In genomic region chr19:48249502-48250014, GRCh38 we compare ENCODE assay signal across 8 cellular contexts. TPM values are rescaled to one million over a fixed set of nuclear protein-coding genes. Genes with fewer than 3 reads are reported as not detected.
DNase-seq lines count a peak whose midpoint lies in the region; ATAC-seq and TF ChIP-seq lines count a peak whose summit lies in the region.

No MANE protein-coding gene starts in this region.

- no peaks in the 10 kb centered on the region for H3K4me1 ChIP-seq in MM.1S (ENCODE audit: low read length)
- peaks cover 5% of the 10 kb centered on the region for H3K4me1 ChIP-seq in BE2C

- peak; percentile 88 to 92 for ATAC-seq in left cardiac atrium

- H3K36me3 ChIP-seq in MM.1S (replicated peaks; ENCODE audit: insufficient read depth, low read length) (0 out of 2 replicates have a peak, but pooled peaks cover 3% of the 10 kb centered on the region), BE2C (peaks cover 13% of the 10 kb centered on the region)

- peak overlapping the region; percentile 78 for H3K27ac ChIP-seq in MM.1S (ENCODE audit: low read length)

- peaks cover 17% of the 10 kb centered on the region for H3K79me2 ChIP-seq in MM.1S (ENCODE audit: low read length)

- H4K20me1 ChIP-seq in MM.1S (ENCODE audit: insufficient read depth, low read length) = no peaks in the 10 kb centered on the region

- peaks cover 10% of the 10 kb centered on the region for H3F3A ChIP-seq in MM.1S (ENCODE audit: insufficient read depth, low read length)

- peak overlapping the region; percentile 57 for H3K9ac ChIP-seq in MM.1S (ENCODE audit: low read length)

- TF ChIP-seq CTCF in MM.1S (IDR thresholded peaks at IDR 0.05; ENCODE audit: low read length) = no peak
- TF ChIP-seq CTCF in BE2C (IDR thresholded peaks at IDR 0.05; ENCODE audit: low read depth, low read length) = no peak

- intact Hi-C loops in left cardiac atrium (cut with DNase I) = no loop called here

- DNase-seq in GM19238 (ENCODE audit: insufficient read length, low spot score) (peak; percentile 21), MM.1S (peak; percentile 55), left cardiac atrium (peak; percentile 67), SHP77 treated with DMSO at 0.1 percent for 48 hours (lab: John Stamatoyannopoulos, UW) (no peak), superior temporal gyrus (ENCODE audit: extremely low spot score) (no peak), BE2C (no peak)
- peak; percentile 70 for DNase-seq in activated CD8-positive, alpha-beta memory T cell treated with anti-CD3 and anti-CD28 coated beads, Interleukin-2, amount 50 U/mL, for 4 hours
- DNase-seq in stimulated activated CD4-positive, alpha-beta T cell treated with anti-CD3 and anti-CD28 coated beads, TNF-alpha, amount 100 ng/mL, for 4 hours (ENCODE audit: low read depth in 3 of 3) = peak; percentile 31 to 53 (median 50)

- H3K4me3 ChIP-seq in MM.1S (ENCODE audit: low read length) = peak overlapping the region; percentile 39
- H3K4me3 ChIP-seq in BE2C (ENCODE audit: low read depth, low read length) = no peak overlapping the region

- H3K9me3 ChIP-seq in MM.1S (replicated peaks; ENCODE audit: insufficient read depth, low read length) (no peaks in the 10 kb centered on the region), BE2C (no peaks in the 10 kb centered on the region)

- H3K27me3 ChIP-seq in MM.1S (replicated peaks; ENCODE audit: insufficient read depth, low read length) = no peaks in the 10 kb centered on the region
- H3K27me3 ChIP-seq in BE2C = no peaks in the 10 kb centered on the region

- H3K4me2 ChIP-seq in MM.1S (ENCODE audit: low read depth, low read length) = peak overlapping the region; percentile 25

- H2AFZ ChIP-seq in MM.1S (ENCODE audit: low read length) = peak overlapping the region; percentile 51

- H3K9me2 ChIP-seq in MM.1S (replicated peaks; ENCODE audit: insufficient read depth, low read length) = no peaks in the 10 kb centered on the region

RNA-seq across cellular contexts. Expression of gene CARD8, which starts 6.2 kb away (rescaled TPM):
- 10 to 100 TPM; 33.5 to 37.4 TPM for total RNA-seq in left cardiac atrium
- polyA plus RNA-seq in BE2C (2012; ENCODE audit: insufficient read depth, insufficient read length, low read depth) = 3.1 TPM

RNA-seq across cellular contexts. Expression of gene ZNF114, which starts 20.3 kb away (rescaled TPM):
- total RNA-seq in left cardiac atrium = under 1 TPM; 0.39 to 0.74 TPM
- 2.5 TPM for polyA plus RNA-seq in BE2C (2012; ENCODE audit: insufficient read depth, insufficient read length, low read depth)

Comparison
In these comparisons a context has a peak if more than half of its experiments do, and no peak if none do; other contexts are left out.
1. DNase-seq: peak in GM19238 (single experiment), MM.1S (single experiment), activated CD8-positive, alpha-beta memory T cell treated with anti-CD3 and anti-CD28 coated beads, Interleukin-2, amount 50 U/mL, for 4 hours (single experiment), left cardiac atrium (single experiment) and stimulated activated CD4-positive, alpha-beta T cell treated with anti-CD3 and anti-CD28 coated beads, TNF-alpha, amount 100 ng/mL, for 4 hours (3 of 3); none in SHP77 treated with DMSO at 0.1 percent for 48 hours (single experiment), superior temporal gyrus (single experiment) and BE2C (single experiment).